8 cellular contexts compared by ENCODE assay signal in genomic region chr9:130172858-130173461, GRCh38. TPM values are rescaled to one million over a fixed set of nuclear protein-coding genes. Genes with fewer than 3 reads are reported as not detected.
DNase-seq lines count a peak whose midpoint lies in the region; ATAC-seq and TF ChIP-seq lines count a peak whose summit lies in the region.

No MANE protein-coding gene starts in this region.

- H3K4me3 Mint-ChIP-seq in activated naive CD4-positive, alpha-beta T cell treated with anti-CD3 and anti-CD28 coated beads for 36 hours, result peak overlapping the region; percentile 80

- peaks cover 0 to 22% of the 10 kb centered on the region in 2 donors for H3K4me1 ChIP-seq in right atrium auricular region
- H3K4me1 ChIP-seq in skeletal muscle satellite cell (ENCODE audit: control insufficient read depth, insufficient read depth, low read length), result peaks cover 17% of the 10 kb centered on the region

- intact Hi-C loops in activated naive CD4-positive, alpha-beta T cell treated with anti-CD3 and anti-CD28 coated beads for 36 hours (cut with micrococcal nuclease), result loop anchor here (5.0 kb wide), 1 partner anchor 66 kb away; no protein-coding TSS in a partner anchor

- H3K9ac ChIP-seq in skeletal muscle satellite cell (ENCODE audit: low read depth, low read length), result peak overlapping the region; percentile 82

- peak overlapping the region; percentile 41 to 59 for H3K27ac ChIP-seq in right atrium auricular region

- DNase-seq in BJ (ENCODE audit: low read depth) (no peak), NCI-H69 (lab: John Stamatoyannopoulos, UW) (peak; percentile 69), right atrium auricular region (ENCODE audit: low spot score) (no peak), mesenteric fat pad (ENCODE audit: low spot score) (no peak), SKM-1 treated with dmso at 0.1 percent for 144 hours (lab: John Stamatoyannopoulos, UW; ENCODE audit: unreplicated experiment) (no peak)
- peak; percentile 54 for DNase-seq in activated naive CD4-positive, alpha-beta T cell treated with anti-CD3 and anti-CD28 coated beads for 36 hours

- peak overlapping the region; percentile 97 for H3K4me2 ChIP-seq in skeletal muscle satellite cell (ENCODE audit: low read length)

- H3K4me3 ChIP-seq in BJ (ENCODE audit: low read depth, low read length) (peak overlapping the region; percentile 57), right atrium auricular region (peak overlapping the region; percentile 54 to 68), skeletal muscle satellite cell (ENCODE audit: low read length) (peak overlapping the region; percentile 79)

- CTCF ChIA-PET in BJ (lab: Yijun Ruan, JAX), result interaction anchor here (1.0 to 1.6 kb wide), 6 partner anchors 10 to 70 kb away, joined by 3 to 8 read pairs (median 4); no protein-coding TSS in a partner anchor
- CTCF ChIA-PET in activated naive CD4-positive, alpha-beta T cell treated with anti-CD3 and anti-CD28 coated beads for 36 hours (lab: Charles Lee), result interaction anchor here (0.7 to 0.9 kb wide), 2 partner anchors 43 to 69 kb away, joined by 5 to 6 read pairs; no protein-coding TSS in a partner anchor

- no peak overlapping the region for H3K27ac Mint-ChIP-seq in activated naive CD4-positive, alpha-beta T cell treated with anti-CD3 and anti-CD28 coated beads for 36 hours

- H3K9me3 Mint-ChIP-seq in activated naive CD4-positive, alpha-beta T cell treated with anti-CD3 and anti-CD28 coated beads for 36 hours, result no peaks in the 10 kb centered on the region

- peaks cover 5% of the 10 kb centered on the region for H3K4me1 Mint-ChIP-seq in activated naive CD4-positive, alpha-beta T cell treated with anti-CD3 and anti-CD28 coated beads for 36 hours (ENCODE audit: low read depth)

- no peak for TF ChIP-seq CTCF in BJ (IDR thresholded peaks at IDR 0.05; ENCODE audit: insufficient read depth, low read depth, low read length)
- no peak for TF ChIP-seq CTCF in right atrium auricular region (IDR thresholded peaks at IDR 0.05)

- peaks cover 12% of the 10 kb centered on the region for H3K27me3 Mint-ChIP-seq in activated naive CD4-positive, alpha-beta T cell treated with anti-CD3 and anti-CD28 coated beads for 36 hours (ENCODE audit: low read depth)

- H3K36me3 ChIP-seq in BJ (ENCODE audit: control insufficient read depth, insufficient read depth, low read length) (peaks cover 4% of the 10 kb centered on the region), right atrium auricular region (no peaks in the 10 kb centered on the region), skeletal muscle satellite cell (ENCODE audit: insufficient read depth, low read length) (peaks cover 4% of the 10 kb centered on the region)

- H3K36me3 Mint-ChIP-seq in activated naive CD4-positive, alpha-beta T cell treated with anti-CD3 and anti-CD28 coated beads for 36 hours (ENCODE audit: low read depth), result no peaks in the 10 kb centered on the region

- ATAC-seq in HG03521 (IDR thresholded peaks at IDR 0.05; ENCODE audit: unreplicated experiment), result no peak

- H3K27me3 ChIP-seq in BJ (ENCODE audit: control insufficient read depth, insufficient read depth, low read length) (no peaks in the 10 kb centered on the region), right atrium auricular region (no peaks in the 10 kb centered on the region), skeletal muscle satellite cell (ENCODE audit: control insufficient read depth, insufficient read depth, low read length) (no peaks in the 10 kb centered on the region)

- no peaks in the 10 kb centered on the region for H3K9me3 ChIP-seq in right atrium auricular region
- H3K9me3 ChIP-seq in skeletal muscle satellite cell (replicated peaks; ENCODE audit: low read length), result no peaks in the 10 kb centered on the region

- POLR2A ChIA-PET in BJ (lab: Charles Lee), result interaction anchor here (2.1 kb wide), 1 partner anchor 10 kb away, joined by 10 read pairs; no protein-coding TSS in a partner anchor

RNA-seq across cellular contexts. Expression of gene NCS1, which starts 0.8 kb away (rescaled TPM):
- 54.4 and 67.7 TPM in 2 replicates for polyA plus RNA-seq in BJ (2011; rRNA removed)
- 37.3 and 62.4 TPM in 2 replicates for polyA minus RNA-seq in BJ (2011; rRNA and poly(A)+ RNA removed)
- 10 to 100 TPM; 22.4 to 23.3 TPM for total RNA-seq in activated naive CD4-positive, alpha-beta T cell treated with anti-CD3 and anti-CD28 coated beads for 36 hours
- total RNA-seq in right atrium auricular region (10 to 100 TPM in 1 of 2 donors, 1 to 10 TPM in 1; 4.5 to 26.1 TPM), mesenteric fat pad (11.9 TPM)
- total RNA-seq in skeletal muscle satellite cell (2012; rRNA removed), result 34.0 and 41.7 TPM in 2 replicates

Comparison
In these comparisons a context has a peak if more than half of its experiments do, and no peak if none do; other contexts are left out.
1. DNase-seq: peak in NCI-H69 (single experiment) and activated naive CD4-positive, alpha-beta T cell treated with anti-CD3 and anti-CD28 coated beads for 36 hours (single experiment); none in BJ (single experiment), right atrium auricular region (single experiment), mesenteric fat pad (single experiment) and SKM-1 treated with dmso at 0.1 percent for 144 hours (single experiment).
2. Peak in every context shown above with its lines, with median percentiles within 50 percentile points of each other: H3K4me3 ChIP-seq.